In genomic region chr16:2267913-2268666, GRCh38 we compare ENCODE assay signal across 8 cellular contexts. TPM values are rescaled to one million over a fixed set of nuclear protein-coding genes. Genes with fewer than 3 reads are reported as not detected.
A peak's percentile ranks its signal among the peaks of the same experiment; 100 is the strongest.
DNase-seq lines count a peak whose midpoint lies in the region; ATAC-seq and TF ChIP-seq lines count a peak whose summit lies in the region.

A gene with protein sequence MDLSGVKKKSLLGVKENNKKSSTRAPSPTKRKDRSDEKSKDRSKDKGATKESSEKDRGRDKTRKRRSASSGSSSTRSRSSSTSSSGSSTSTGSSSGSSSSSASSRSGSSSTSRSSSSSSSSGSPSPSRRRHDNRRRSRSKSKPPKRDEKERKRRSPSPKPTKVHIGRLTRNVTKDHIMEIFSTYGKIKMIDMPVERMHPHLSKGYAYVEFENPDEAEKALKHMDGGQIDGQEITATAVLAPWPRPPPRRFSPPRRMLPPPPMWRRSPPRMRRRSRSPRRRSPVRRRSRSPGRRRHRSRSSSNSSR (minus strand): TSS chr16:2268126. CDS start chr16:2264643, 3,483 bp downstream.

- H3K9me3 ChIP-seq in CD4-positive, CD25-positive, alpha-beta regulatory T cell (ENCODE audit: control insufficient read depth in 2 of 2, low read length in 2 of 2): no peaks in the 10 kb centered on the region
- no peaks in the 10 kb centered on the region for H3K9me3 ChIP-seq in duodenal mucosa (ENCODE audit: control insufficient read depth in 1 of 2, low read length in 2 of 2)

- H3K36me3 Mint-ChIP-seq in CD4-positive, CD25-positive, alpha-beta regulatory T cell: peaks cover 3% of the 10 kb centered on the region
- H3K36me3 Mint-ChIP-seq in activated CD4-positive, alpha-beta memory T cell treated with anti-CD3 and anti-CD28 coated beads for 36 hours: peaks cover 35% of the 10 kb centered on the region

- H3K9ac ChIP-seq in duodenal mucosa (ENCODE audit: low read depth in 1 of 2, low read length in 2 of 2): peak within 1 kb of the TSS; percentile 73 to 90

- ATAC-seq in CD4-positive, CD25-positive, alpha-beta regulatory T cell (ENCODE audit: low read depth in 2 of 2): peak; percentile 79 to 84
- peak; percentile 79 for ATAC-seq in GM19397 (IDR thresholded peaks at IDR 0.05; ENCODE audit: unreplicated experiment)
- peak; percentile 62 for ATAC-seq in HG03565 (IDR thresholded peaks at IDR 0.05; ENCODE audit: unreplicated experiment)

- peaks cover 7 to 47% (median 33%) of the 10 kb centered on the region in 4 donors for H3K4me1 Mint-ChIP-seq in CD4-positive, CD25-positive, alpha-beta regulatory T cell
- peaks cover 35% of the 10 kb centered on the region for H3K4me1 Mint-ChIP-seq in activated CD4-positive, alpha-beta memory T cell treated with anti-CD3 and anti-CD28 coated beads for 36 hours (ENCODE audit: low read depth)

- peak within 1 kb of the TSS; percentile 96 to 99 (median 98) for H3K27ac Mint-ChIP-seq in CD4-positive, CD25-positive, alpha-beta regulatory T cell
- peak within 1 kb of the TSS; percentile 97 for H3K27ac Mint-ChIP-seq in activated CD4-positive, alpha-beta memory T cell treated with anti-CD3 and anti-CD28 coated beads for 36 hours

- peak within 1 kb of the TSS; percentile 95 to 98 (median 98) for H3K4me3 Mint-ChIP-seq in CD4-positive, CD25-positive, alpha-beta regulatory T cell
- peak within 1 kb of the TSS; percentile 88 for H3K4me3 Mint-ChIP-seq in activated CD4-positive, alpha-beta memory T cell treated with anti-CD3 and anti-CD28 coated beads for 36 hours

- peak in 1 of 3 donors; percentile 41 for TF ChIP-seq CTCF in lower leg skin (IDR thresholded peaks at IDR 0.05)

- intact Hi-C loops in activated CD4-positive, alpha-beta memory T cell treated with anti-CD3 and anti-CD28 coated beads for 36 hours (cut with micrococcal nuclease): loop anchor here (2.0 to 5.0 kb wide), 5 partner anchors 17 to 161 kb away; partner anchors contain the start of genes CCNF, E4F1, ECI1 and PGP
- intact Hi-C loops in lower leg skin (cut with DNase I; ENCODE audit: low total_unique reads): no loop called here

- peak; percentile 94 to 97 (median 96) for DNase-seq in CD4-positive, CD25-positive, alpha-beta regulatory T cell
- DNase-seq in NCI-H774 (lab: John Stamatoyannopoulos, UW): peak; percentile 83
- DNase-seq in activated CD4-positive, alpha-beta memory T cell treated with anti-CD3 and anti-CD28 coated beads for 36 hours: peak; percentile 97
- DNase-seq in lower leg skin (ENCODE audit: low spot score in 2 of 2): peak; percentile 94 to 99
- DNase-seq in stimulated activated CD4-positive, alpha-beta T cell treated with anti-CD3 and anti-CD28 coated beads, Interleukin-4, amount 100 ng/mL, for 4 hours: peak; percentile 93 to 96

- no peaks in the 10 kb centered on the region for H3K27me3 Mint-ChIP-seq in CD4-positive, CD25-positive, alpha-beta regulatory T cell
- H3K27me3 Mint-ChIP-seq in activated CD4-positive, alpha-beta memory T cell treated with anti-CD3 and anti-CD28 coated beads for 36 hours: no peaks in the 10 kb centered on the region

- CTCF ChIA-PET in activated CD4-positive, alpha-beta memory T cell treated with anti-CD3 and anti-CD28 coated beads for 36 hours (lab: Charles Lee): interaction anchor here (1.4 to 1.8 kb wide), 2 partner anchors 16 to 73 kb away, joined by 5 to 7 read pairs; no protein-coding TSS in a partner anchor

- H3K36me3 ChIP-seq in CD4-positive, CD25-positive, alpha-beta regulatory T cell (ENCODE audit: control insufficient read depth, insufficient read depth, low read length): peaks cover 17% of the 10 kb centered on the region
- peaks cover 4 to 12% of the 10 kb centered on the region in 2 donors for H3K36me3 ChIP-seq in duodenal mucosa (ENCODE audit: control insufficient read depth in 1 of 2, insufficient read depth in 2 of 2, low read length in 2 of 2)

- peak within 1 kb of the TSS; percentile 69 for H3K4me3 ChIP-seq in CD4-positive, CD25-positive, alpha-beta regulatory T cell (ENCODE audit: low read depth, low read length)
- H3K4me3 ChIP-seq in duodenal mucosa (ENCODE audit: low read depth in 1 of 2, low read length in 2 of 2): peak within 1 kb of the TSS; percentile 88 to 89
- peak within 1 kb of the TSS; percentile 69 for H3K4me3 ChIP-seq in lower leg skin (ENCODE audit: low read depth, poor library complexity, severe bottlenecking)

- WGBS in lower leg skin, 2 donors: 0% methylated on average over 29 to 61 of the region's 88 CpGs

- H3K27ac ChIP-seq in CD4-positive, CD25-positive, alpha-beta regulatory T cell (ENCODE audit: insufficient read depth, low read length, poor library complexity, severe bottlenecking): peak within 1 kb of the TSS; percentile 95
- H3K27ac ChIP-seq in duodenal mucosa (ENCODE audit: low read depth, low read length): peak within 1 kb of the TSS; percentile 100

- POLR2A ChIA-PET in activated CD4-positive, alpha-beta memory T cell treated with anti-CD3 and anti-CD28 coated beads for 36 hours (lab: Charles Lee): interaction anchor here (0.6 to 2.3 kb wide), 4 partner anchors 17 to 1253 kb away, joined by 3 to 12 read pairs (median 3); partner anchors contain the start of genes AMDHD2, ECI1 and TRAF7

- H3K4me1 ChIP-seq in CD4-positive, CD25-positive, alpha-beta regulatory T cell (ENCODE audit: control insufficient read depth, insufficient read depth, low read length, poor library complexity, severe bottlenecking): peaks cover 32% of the 10 kb centered on the region
- peaks cover 8 to 28% of the 10 kb centered on the region in 2 donors for H3K4me1 ChIP-seq in duodenal mucosa (ENCODE audit: control insufficient read depth in 1 of 2, insufficient read depth in 2 of 2, low read length in 2 of 2)

- TF ChIP-seq POLR2A in lower leg skin (IDR thresholded peaks at IDR 0.05): peak in 1 of 2 donors; percentile 98

- H3K27me3 ChIP-seq in CD4-positive, CD25-positive, alpha-beta regulatory T cell (ENCODE audit: control insufficient read depth, insufficient read depth, low read length): no peaks in the 10 kb centered on the region
- H3K27me3 ChIP-seq in duodenal mucosa (ENCODE audit: control insufficient read depth in 1 of 2, insufficient read depth in 2 of 2, low read length in 2 of 2): no peaks in the 10 kb centered on the region

- H3K9me3 Mint-ChIP-seq in CD4-positive, CD25-positive, alpha-beta regulatory T cell: no peaks in the 10 kb centered on the region
- H3K9me3 Mint-ChIP-seq in activated CD4-positive, alpha-beta memory T cell treated with anti-CD3 and anti-CD28 coated beads for 36 hours: no peaks in the 10 kb centered on the region

RNA-seq across cellular contexts. Expression of the gene that starts here (rescaled TPM):
- total RNA-seq in CD4-positive, CD25-positive, alpha-beta regulatory T cell: 189 TPM
- polyA plus RNA-seq in CD4-positive, CD25-positive, alpha-beta regulatory T cell: 100 to 1,000 TPM; 189 to 230 (median 218) TPM
- 100 to 1,000 TPM; 292 to 294 TPM for total RNA-seq in activated CD4-positive, alpha-beta memory T cell treated with anti-CD3 and anti-CD28 coated beads for 36 hours
- 100 to 1,000 TPM; 127 to 132 (median 128) TPM for total RNA-seq in lower leg skin

Comparison
In these comparisons a context has a peak if more than half of its experiments do, and no peak if none do; other contexts are left out.
1. Peak in every context shown above with its lines: DNase-seq, ATAC-seq, H3K4me3 ChIP-seq and H3K27ac ChIP-seq.